8 cellular contexts compared by ENCODE assay signal in the genomic region with DNA sequence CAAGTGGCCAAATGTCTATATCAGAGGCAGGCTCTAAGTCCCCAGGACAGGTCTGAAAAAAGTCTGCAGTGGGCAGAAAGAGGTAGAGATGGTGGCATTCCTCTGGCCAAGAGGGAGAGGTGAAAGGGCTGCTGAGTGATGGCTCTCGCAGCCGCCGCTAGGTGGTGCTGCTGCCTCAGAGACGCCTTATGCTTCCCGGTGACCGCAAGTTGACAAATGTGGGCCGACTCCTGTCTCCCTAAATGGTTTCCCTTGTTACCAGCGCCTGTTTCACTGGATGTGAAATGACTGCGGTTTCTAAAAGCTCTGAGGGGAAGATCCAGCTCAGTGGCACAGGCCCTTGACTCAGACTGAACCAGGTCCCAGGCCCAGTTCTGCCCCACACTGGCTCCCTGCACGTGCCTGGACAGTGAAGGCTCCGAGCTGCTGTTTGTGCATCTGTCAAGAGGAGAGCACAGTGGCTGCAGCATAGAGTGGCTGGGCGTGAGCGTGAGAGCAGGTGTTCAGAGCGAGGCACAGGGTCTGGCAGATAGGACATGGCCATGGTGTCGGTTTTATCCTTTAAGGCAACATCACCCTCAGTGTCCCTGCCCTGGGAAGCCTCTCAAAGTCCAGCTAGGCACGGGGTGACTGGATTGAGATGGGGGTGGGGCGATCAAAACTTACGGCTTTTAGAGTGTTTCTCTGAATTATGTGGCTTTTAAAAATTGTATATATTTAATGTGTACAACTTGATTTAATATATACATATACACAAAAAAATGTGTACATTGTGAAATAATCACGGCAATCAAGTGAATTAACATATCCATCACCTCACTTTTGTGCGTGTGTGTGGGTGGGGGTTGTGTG. TPM values are rescaled to one million over a fixed set of nuclear protein-coding genes. Genes with fewer than 3 reads are reported as not detected.
DNase-seq lines count a peak whose midpoint lies in the region; ATAC-seq and TF ChIP-seq lines count a peak whose summit lies in the region.

No MANE protein-coding gene starts in this region.

- peaks cover 3% of the 10 kb centered on the region for H3K36me3 Mint-ChIP-seq in T-helper 17 cell (ENCODE audit: low read depth)

- peak; percentile 33 for DNase-seq in DMS153 (lab: John Stamatoyannopoulos, UW)
- peak; percentile 66 to 86 for DNase-seq in HAP-1 (ENCODE audit: low spot score in 2 of 2)
- peak; percentile 36 for DNase-seq in NCI-H128 (lab: John Stamatoyannopoulos, UW; ENCODE audit: unreplicated experiment)
- peak; percentile 73 to 78 (median 75) for DNase-seq in T-helper 17 cell
- DNase-seq in adipocyte (ENCODE audit: low read depth) = peak; percentile 93
- DNase-seq in left cardiac atrium = peak; percentile 82
- DNase-seq in retinal pigment epithelial cell (ENCODE audit: low read depth) = no peak

- in situ Hi-C loops in HAP-1 (cut with MboI; ENCODE audit: low sequenced_read_pairs) = loop anchor here (10.0 to 25.0 kb wide), 3 partner anchors 401 to 673 kb away; no protein-coding TSS in a partner anchor

- H3K36me3 ChIP-seq in HAP-1 (replicated peaks) = peaks cover 2% of the 10 kb centered on the region
- peaks cover 30% of the 10 kb centered on the region for H3K36me3 ChIP-seq in adipocyte (ENCODE audit: control insufficient read depth, insufficient read depth, low read length, severe bottlenecking)

- peak overlapping the region; percentile 97 for H3K27ac Mint-ChIP-seq in T-helper 17 cell

- H3K9me3 ChIP-seq in HAP-1 = no peaks in the 10 kb centered on the region
- H3K9me3 ChIP-seq in T-helper 17 cell (ENCODE audit: control insufficient read depth, low read length, poor library complexity, severe bottlenecking) = no peaks in the 10 kb centered on the region
- H3K9me3 ChIP-seq in adipocyte (ENCODE audit: control insufficient read depth, low read length) = no peaks in the 10 kb centered on the region

- peak overlapping the region; percentile 80 for H3K4me3 Mint-ChIP-seq in T-helper 17 cell

- H3K9ac ChIP-seq in adipocyte (ENCODE audit: low read length) = no peak overlapping the region

- intact Hi-C loops in left cardiac atrium (cut with DNase I) = loop anchor here (10.0 kb wide), 2 partner anchors 141 to 391 kb away; no protein-coding TSS in a partner anchor

- H3K27me3 Mint-ChIP-seq in T-helper 17 cell = no peaks in the 10 kb centered on the region

- TF ChIP-seq CTCF in retinal pigment epithelial cell (conservative IDR thresholded peaks at IDR 0.05; ENCODE audit: low read depth, low read length) = peak; percentile 95

- H3K27me3 ChIP-seq in HAP-1 (ENCODE audit: low read depth) (no peaks in the 10 kb centered on the region), adipocyte (replicated peaks; ENCODE audit: control insufficient read depth, insufficient read depth, low read length) (no peaks in the 10 kb centered on the region)

- H3K4me3 ChIP-seq in HAP-1 = no peak overlapping the region
- no peak overlapping the region for H3K4me3 ChIP-seq in adipocyte (ENCODE audit: low read length)
- no peak overlapping the region for H3K4me3 ChIP-seq in retinal pigment epithelial cell (ENCODE audit: low read length)

- H3K4me1 ChIP-seq in HAP-1 (peaks cover 2% of the 10 kb centered on the region; the same call in 1 of the 2 replicates), adipocyte (ENCODE audit: control insufficient read depth, insufficient read depth, low read length) (peaks cover 21% of the 10 kb centered on the region)

- peaks cover 24% of the 10 kb centered on the region for H3K4me1 Mint-ChIP-seq in T-helper 17 cell

- ATAC-seq in T-helper 17 cell (peak; percentile 52), left cardiac atrium (peak; percentile 80 to 89), GM21360 (IDR thresholded peaks at IDR 0.05; ENCODE audit: unreplicated experiment) (no peak)

RNA-seq across cellular contexts. Expression of a gene that starts 19.9 kb away (rescaled TPM):
- total RNA-seq in T-helper 17 cell (10 to 100 TPM; 31.1 to 32.0 TPM), left cardiac atrium (10 to 100 TPM; 25.5 to 30.2 TPM)

RNA-seq across cellular contexts. Expression of a gene that starts 22.0 kb away (rescaled TPM):
- total RNA-seq in T-helper 17 cell (10 to 100 TPM; 14.2 to 15.1 TPM), left cardiac atrium (10 to 100 TPM; 68.5 to 84.9 TPM)

Comparison
In these comparisons a context has a peak if more than half of its experiments do, and no peak if none do; other contexts are left out.
1. RNA of a gene that starts 22.0 kb away (total RNA-seq): 68.5 to 84.9 TPM in left cardiac atrium; 14.2 to 15.1 TPM in T-helper 17 cell; every median in the first group is over 4 times any median in the second.